ENCODE assay signal across 8 cellular contexts in genomic region chr19:28737021-28737525, GRCh38.
DNase-seq lines count a peak whose midpoint lies in the region; ATAC-seq and TF ChIP-seq lines count a peak whose summit lies in the region.

No MANE protein-coding gene starts in this region.

- no peaks in the 10 kb centered on the region for H3K36me3 Mint-ChIP-seq in WTC11

- no peak overlapping the region for H3K4me3 Mint-ChIP-seq in WTC11

- peak overlapping the region; percentile 53 for H3K27ac Mint-ChIP-seq in WTC11

- intact Hi-C loops in left cardiac atrium (cut with DNase I), result loop anchor here (1.0 to 5.0 kb wide), 3 partner anchors 140 to 525 kb away; no protein-coding TSS in a partner anchor
- intact Hi-C loops in sciatic nerve (cut with DNase I), result loop anchor here (5.0 kb wide), 1 partner anchor 145 kb away; no protein-coding TSS in a partner anchor

- peaks cover 3% of the 10 kb centered on the region; the same call in 1 of the 2 replicates for H3K27me3 Mint-ChIP-seq in WTC11 (ENCODE audit: low read depth)

- TF ChIP-seq CTCF in WTC11 (IDR thresholded peaks at IDR 0.05), result peak; percentile 29; the same call in 1 of the 2 replicates

- CTCF ChIA-PET in WTC11 (lab: Charles Lee), result interaction anchor here (0.5 to 4.8 kb wide), 45 partner anchors 9 to 586 kb away, joined by 3 to 95 read pairs (median 4); no protein-coding TSS in a partner anchor

- peaks cover 12% of the 10 kb centered on the region for H3K4me1 Mint-ChIP-seq in WTC11

- DNase-seq in NCI-H510A treated with DMSO at 0.1 percent for 48 hours (lab: John Stamatoyannopoulos, UW), result peak; percentile 0
- DNase-seq in NCI-H510A (lab: John Stamatoyannopoulos, UW), result no peak
- peak; percentile 46 for DNase-seq in LoVo (ENCODE audit: low spot score)
- DNase-seq in WTC11 (ENCODE audit: low spot score), result no peak
- DNase-seq in left cardiac atrium, result no peak
- DNase-seq in sciatic nerve (ENCODE audit: low spot score), result no peak
- no peak for DNase-seq in activated gamma-delta T cell (lab: John Stamatoyannopoulos, UW)

- ATAC-seq in WTC11, result peak; percentile 51; the same call in 1 of the 2 replicates
- ATAC-seq in left cardiac atrium, result peak; percentile 52 to 68
- peak; percentile 79 for ATAC-seq in sciatic nerve
- ATAC-seq in GM21528 (IDR thresholded peaks at IDR 0.05; ENCODE audit: low FRiP score, unreplicated experiment), result no peak

- POLR2A ChIA-PET in WTC11 (lab: Charles Lee), result no interaction called here

- peaks cover 6% of the 10 kb centered on the region; the same call in 1 of the 2 replicates for H3K9me3 Mint-ChIP-seq in WTC11

TF ChIP-seq in WTC11, 78 proteins besides CTCF, POLR2A, EP300 and RAD21:
- TF ChIP-seq, protein P1, sequence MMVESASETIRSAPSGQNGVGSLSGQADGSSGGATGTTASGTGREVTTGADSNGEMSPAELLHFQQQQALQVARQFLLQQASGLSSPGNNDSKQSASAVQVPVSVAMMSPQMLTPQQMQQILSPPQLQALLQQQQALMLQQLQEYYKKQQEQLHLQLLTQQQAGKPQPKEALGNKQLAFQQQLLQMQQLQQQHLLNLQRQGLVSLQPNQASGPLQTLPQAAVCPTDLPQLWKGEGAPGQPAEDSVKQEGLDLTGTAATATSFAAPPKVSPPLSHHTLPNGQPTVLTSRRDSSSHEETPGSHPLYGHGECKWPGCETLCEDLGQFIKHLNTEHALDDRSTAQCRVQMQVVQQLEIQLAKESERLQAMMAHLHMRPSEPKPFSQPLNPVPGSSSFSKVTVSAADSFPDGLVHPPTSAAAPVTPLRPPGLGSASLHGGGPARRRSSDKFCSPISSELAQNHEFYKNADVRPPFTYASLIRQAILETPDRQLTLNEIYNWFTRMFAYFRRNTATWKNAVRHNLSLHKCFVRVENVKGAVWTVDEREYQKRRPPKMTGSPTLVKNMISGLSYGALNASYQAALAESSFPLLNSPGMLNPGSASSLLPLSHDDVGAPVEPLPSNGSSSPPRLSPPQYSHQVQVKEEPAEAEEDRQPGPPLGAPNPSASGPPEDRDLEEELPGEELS (CRISPR knock-in tag; IDR thresholded peaks at IDR 0.05), result no peak
- no peak for TF ChIP-seq NR3C1 (CRISPR knock-in tag; conservative IDR thresholded peaks at IDR 0.05; ENCODE audit: low read depth)
- TF ChIP-seq STAT6 (CRISPR knock-in tag; conservative IDR thresholded peaks at IDR 0.05; ENCODE audit: low read depth), result no peak
- TF ChIP-seq, protein P2, sequence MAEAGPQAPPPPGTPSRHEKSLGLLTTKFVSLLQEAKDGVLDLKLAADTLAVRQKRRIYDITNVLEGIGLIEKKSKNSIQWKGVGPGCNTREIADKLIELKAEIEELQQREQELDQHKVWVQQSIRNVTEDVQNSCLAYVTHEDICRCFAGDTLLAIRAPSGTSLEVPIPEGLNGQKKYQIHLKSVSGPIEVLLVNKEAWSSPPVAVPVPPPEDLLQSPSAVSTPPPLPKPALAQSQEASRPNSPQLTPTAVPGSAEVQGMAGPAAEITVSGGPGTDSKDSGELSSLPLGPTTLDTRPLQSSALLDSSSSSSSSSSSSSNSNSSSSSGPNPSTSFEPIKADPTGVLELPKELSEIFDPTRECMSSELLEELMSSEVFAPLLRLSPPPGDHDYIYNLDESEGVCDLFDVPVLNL (CRISPR knock-in tag; IDR thresholded peaks at IDR 0.05; ENCODE audit: borderline replicate concordance, low read depth), result no peak
- no peak for TF ChIP-seq ATF2 (CRISPR knock-in tag; IDR thresholded peaks at IDR 0.05; ENCODE audit: borderline replicate concordance, low read depth)
- TF ChIP-seq, protein P3, sequence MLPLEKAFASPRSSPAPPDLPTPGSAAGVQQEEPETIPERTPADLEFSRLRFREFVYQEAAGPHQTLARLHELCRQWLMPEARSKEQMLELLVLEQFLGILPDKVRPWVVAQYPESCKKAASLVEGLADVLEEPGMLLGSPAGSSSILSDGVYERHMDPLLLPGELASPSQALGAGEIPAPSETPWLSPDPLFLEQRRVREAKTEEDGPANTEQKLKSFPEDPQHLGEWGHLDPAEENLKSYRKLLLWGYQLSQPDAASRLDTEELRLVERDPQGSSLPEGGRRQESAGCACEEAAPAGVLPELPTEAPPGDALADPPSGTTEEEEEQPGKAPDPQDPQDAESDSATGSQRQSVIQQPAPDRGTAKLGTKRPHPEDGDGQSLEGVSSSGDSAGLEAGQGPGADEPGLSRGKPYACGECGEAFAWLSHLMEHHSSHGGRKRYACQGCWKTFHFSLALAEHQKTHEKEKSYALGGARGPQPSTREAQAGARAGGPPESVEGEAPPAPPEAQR (CRISPR knock-in tag; IDR thresholded peaks at IDR 0.05), result no peak
- TF ChIP-seq, protein P4, sequence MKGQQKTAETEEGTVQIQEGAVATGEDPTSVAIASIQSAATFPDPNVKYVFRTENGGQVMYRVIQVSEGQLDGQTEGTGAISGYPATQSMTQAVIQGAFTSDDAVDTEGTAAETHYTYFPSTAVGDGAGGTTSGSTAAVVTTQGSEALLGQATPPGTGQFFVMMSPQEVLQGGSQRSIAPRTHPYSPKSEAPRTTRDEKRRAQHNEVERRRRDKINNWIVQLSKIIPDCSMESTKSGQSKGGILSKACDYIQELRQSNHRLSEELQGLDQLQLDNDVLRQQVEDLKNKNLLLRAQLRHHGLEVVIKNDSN (CRISPR knock-in tag; IDR thresholded peaks at IDR 0.05), result no peak
- no peak for TF ChIP-seq GABPB1 (CRISPR knock-in tag; IDR thresholded peaks at IDR 0.05)

Comparison
In these comparisons a context has a peak if more than half of its experiments do, and no peak if none do; other contexts are left out.
1. DNase-seq: peak in NCI-H510A treated with DMSO at 0.1 percent for 48 hours (single experiment) and LoVo (single experiment); none in NCI-H510A (single experiment), WTC11 (single experiment), left cardiac atrium (single experiment), sciatic nerve (single experiment) and activated gamma-delta T cell (single experiment).